1 cellular context compared by ENCODE assay signal in the genomic region with DNA sequence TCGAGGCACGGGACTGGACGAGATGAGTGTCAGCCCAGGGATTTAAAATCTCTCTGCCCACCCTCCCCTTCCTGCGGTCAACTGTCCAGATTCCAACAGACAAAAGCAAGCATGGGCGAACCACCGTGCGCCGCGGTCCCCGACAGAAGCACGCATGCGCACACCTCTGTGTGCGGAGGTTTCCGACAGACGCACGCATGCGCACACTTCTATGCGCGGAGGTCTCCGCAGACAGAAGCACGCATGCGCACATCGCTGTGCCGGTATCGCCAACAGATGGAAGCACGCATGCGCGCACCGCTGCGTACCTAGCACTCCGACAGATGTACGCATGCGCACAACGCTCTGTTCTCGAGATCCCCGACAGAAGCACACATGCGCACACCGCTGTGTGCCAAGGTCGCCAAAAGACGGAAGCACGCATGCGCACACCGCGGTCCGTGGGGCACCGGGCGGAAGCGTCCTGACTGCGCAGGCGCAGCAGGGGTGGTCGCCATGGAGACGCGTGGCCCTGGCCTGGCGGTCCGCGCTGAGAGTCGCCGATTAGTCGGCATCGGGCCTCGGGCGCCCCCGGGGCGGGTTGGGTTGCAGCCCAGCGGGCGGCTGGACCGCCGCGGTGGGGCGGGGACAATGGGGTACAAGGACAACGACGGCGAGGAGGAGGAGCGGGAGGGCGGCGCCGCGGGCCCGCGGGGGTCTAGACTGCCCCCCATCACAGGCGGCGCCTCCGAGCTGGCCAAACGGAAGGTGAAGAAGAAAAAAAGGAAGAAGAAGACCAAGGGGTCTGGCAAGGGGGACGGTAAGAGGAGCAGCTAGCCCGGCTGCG.
A peak's percentile ranks its signal among the peaks of the same experiment; 100 is the strongest.
TF ChIP-seq lines count a peak whose summit lies in the region.

No MANE protein-coding gene starts in this region.

TF ChIP-seq in HepG2, 621 proteins besides CTCF, POLR2A, EP300 and RAD21 (continued from another document and continues in another):
- TF ChIP-seq, protein P1, sequence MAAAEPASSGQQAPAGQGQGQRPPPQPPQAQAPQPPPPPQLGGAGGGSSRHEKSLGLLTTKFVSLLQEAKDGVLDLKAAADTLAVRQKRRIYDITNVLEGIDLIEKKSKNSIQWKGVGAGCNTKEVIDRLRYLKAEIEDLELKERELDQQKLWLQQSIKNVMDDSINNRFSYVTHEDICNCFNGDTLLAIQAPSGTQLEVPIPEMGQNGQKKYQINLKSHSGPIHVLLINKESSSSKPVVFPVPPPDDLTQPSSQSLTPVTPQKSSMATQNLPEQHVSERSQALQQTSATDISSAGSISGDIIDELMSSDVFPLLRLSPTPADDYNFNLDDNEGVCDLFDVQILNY (CRISPR knock-in tag; conservative IDR thresholded peaks at IDR 0.05), result no peak
- TF ChIP-seq, protein P2, sequence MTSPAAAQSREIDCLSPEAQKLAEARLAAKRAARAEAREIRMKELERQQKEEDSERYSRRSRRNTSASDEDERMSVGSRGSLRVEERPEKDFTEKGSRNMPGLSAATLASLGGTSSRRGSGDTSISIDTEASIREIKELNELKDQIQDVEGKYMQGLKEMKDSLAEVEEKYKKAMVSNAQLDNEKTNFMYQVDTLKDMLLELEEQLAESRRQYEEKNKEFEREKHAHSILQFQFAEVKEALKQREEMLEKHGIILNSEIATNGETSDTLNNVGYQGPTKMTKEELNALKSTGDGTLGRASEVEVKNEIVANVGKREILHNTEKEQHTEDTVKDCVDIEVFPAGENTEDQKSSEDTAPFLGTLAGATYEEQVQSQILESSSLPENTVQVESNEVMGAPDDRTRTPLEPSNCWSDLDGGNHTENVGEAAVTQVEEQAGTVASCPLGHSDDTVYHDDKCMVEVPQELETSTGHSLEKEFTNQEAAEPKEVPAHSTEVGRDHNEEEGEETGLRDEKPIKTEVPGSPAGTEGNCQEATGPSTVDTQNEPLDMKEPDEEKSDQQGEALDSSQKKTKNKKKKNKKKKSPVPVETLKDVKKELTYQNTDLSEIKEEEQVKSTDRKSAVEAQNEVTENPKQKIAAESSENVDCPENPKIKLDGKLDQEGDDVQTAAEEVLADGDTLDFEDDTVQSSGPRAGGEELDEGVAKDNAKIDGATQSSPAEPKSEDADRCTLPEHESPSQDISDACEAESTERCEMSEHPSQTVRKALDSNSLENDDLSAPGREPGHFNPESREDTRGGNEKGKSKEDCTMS (CRISPR knock-in tag; conservative IDR thresholded peaks at IDR 0.05), result no peak
- TF ChIP-seq ZNF512B (CRISPR knock-in tag; IDR thresholded peaks at IDR 0.05; ENCODE audit: borderline replicate concordance) (no peak), CBX2 (IDR thresholded peaks at IDR 0.05; ENCODE audit: low read depth, low read length) (no peak), CBX2 (CRISPR knock-in tag; IDR thresholded peaks at IDR 0.05; ENCODE audit: low read depth) (no peak), ZFP82 (CRISPR knock-in tag; IDR thresholded peaks at IDR 0.05; ENCODE audit: borderline replicate concordance) (no peak), HDAC2 (CRISPR knock-in tag; IDR thresholded peaks at IDR 0.05) (no peak; the same call in 1 of the 2 replicates), SATB2 (CRISPR knock-in tag; IDR thresholded peaks at IDR 0.05) (no peak), ZNF432 (CRISPR knock-in tag; IDR thresholded peaks at IDR 0.05; ENCODE audit: borderline replicate concordance) (no peak), NCOA5 (CRISPR knock-in tag; IDR thresholded peaks at IDR 0.05) (no peak), SMYD3 (CRISPR knock-in tag; IDR thresholded peaks at IDR 0.05) (no peak), MAX (IDR thresholded peaks at IDR 0.05) (peak; percentile 79), HMG20A (CRISPR knock-in tag; IDR thresholded peaks at IDR 0.05; ENCODE audit: borderline replicate concordance) (no peak), ZNF737 (CRISPR knock-in tag; IDR thresholded peaks at IDR 0.05; ENCODE audit: borderline replicate concordance) (no peak), ZKSCAN5 (CRISPR knock-in tag; IDR thresholded peaks at IDR 0.05) (no peak), POLR2AphosphoS5 (IDR thresholded peaks at IDR 0.05; ENCODE audit: low read depth, low read length) (peak; percentile 68), HNRNPLL (IDR thresholded peaks at IDR 0.05; ENCODE audit: low read depth, low read length, poor library complexity, severe bottlenecking) (peak; percentile 70), CBX1 (IDR thresholded peaks at IDR 0.05; ENCODE audit: low read depth) (no peak), ZNF619 (CRISPR knock-in tag; IDR thresholded peaks at IDR 0.05) (0 out of 2 replicates have a peak, but pooled peaks have one; percentile 58), ZNF782 (CRISPR knock-in tag; IDR thresholded peaks at IDR 0.05; ENCODE audit: borderline replicate concordance) (0 out of 2 replicates have a peak, but pooled peaks have one; percentile 30), ZNF800 (CRISPR knock-in tag; IDR thresholded peaks at IDR 0.05) (no peak), AKAP8 (CRISPR knock-in tag; IDR thresholded peaks at IDR 0.05) (no peak), HOXD1 (CRISPR knock-in tag; IDR thresholded peaks at IDR 0.05) (peak; percentile 16; the same call in 1 of the 2 replicates), ZNF883 (CRISPR knock-in tag; IDR thresholded peaks at IDR 0.05; ENCODE audit: not compliant biosample characterization) (peak; percentile 40), PITX1 (CRISPR knock-in tag; IDR thresholded peaks at IDR 0.05) (peak; percentile 14; the same call in 1 of the 2 replicates), IKZF4 (CRISPR knock-in tag; IDR thresholded peaks at IDR 0.05; ENCODE audit: borderline replicate concordance, low read depth, not compliant biosample characterization) (peak; percentile 46), ZNF879 (CRISPR knock-in tag; IDR thresholded peaks at IDR 0.05) (no peak), FOSL1 (CRISPR knock-in tag; IDR thresholded peaks at IDR 0.05; ENCODE audit: borderline replicate concordance) (no peak), HNF4G (IDR thresholded peaks at IDR 0.05; ENCODE audit: borderline replicate concordance, low read depth, low read length) (no peak; the same call in 1 of the 2 replicates), HNF4G (CRISPR knock-in tag; IDR thresholded peaks at IDR 0.05; ENCODE audit: borderline replicate concordance, low read depth) (no peak), ZC3H13 (CRISPR knock-in tag; IDR thresholded peaks at IDR 0.05) (no peak), PPARG (CRISPR knock-in tag; conservative IDR thresholded peaks at IDR 0.05) (no peak), HNRNPK (IDR thresholded peaks at IDR 0.05; ENCODE audit: low read depth, low read length, poor library complexity, severe bottlenecking) (peak; percentile 71), FOXK2 (IDR thresholded peaks at IDR 0.05) (no peak), SAFB2 (CRISPR knock-in tag; IDR thresholded peaks at IDR 0.05; ENCODE audit: borderline replicate concordance, low read depth) (no peak), ZFP36L2 (CRISPR knock-in tag; IDR thresholded peaks at IDR 0.05) (no peak), SKI (IDR thresholded peaks at IDR 0.05; ENCODE audit: partially characterized antibody) (no peak), PRDM4 (CRISPR knock-in tag; IDR thresholded peaks at IDR 0.05; ENCODE audit: borderline replicate concordance) (no peak), ZBED4 (CRISPR knock-in tag; IDR thresholded peaks at IDR 0.05; ENCODE audit: borderline replicate concordance) (no peak)
- TF ChIP-seq, protein P3, sequence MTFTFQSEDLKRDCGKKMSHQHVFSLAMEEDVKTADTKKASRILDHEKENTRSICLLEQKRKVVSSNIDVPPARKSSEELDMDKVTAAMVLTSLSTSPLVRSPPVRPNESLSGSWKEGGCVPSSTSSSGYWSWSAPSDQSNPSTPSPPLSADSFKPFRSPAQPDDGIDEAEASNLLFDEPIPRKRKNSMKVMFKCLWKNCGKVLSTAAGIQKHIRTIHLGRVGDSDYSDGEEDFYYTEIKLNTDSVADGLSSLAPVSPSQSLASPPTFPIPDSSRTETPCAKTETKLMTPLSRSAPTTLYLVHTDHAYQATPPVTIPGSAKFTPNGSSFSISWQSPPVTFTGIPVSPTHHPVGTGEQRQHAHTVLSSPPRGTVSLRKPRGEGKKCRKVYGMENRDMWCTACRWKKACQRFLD (CRISPR knock-in tag; IDR thresholded peaks at IDR 0.05; ENCODE audit: borderline replicate concordance), result no peak
- TF ChIP-seq, protein P4, sequence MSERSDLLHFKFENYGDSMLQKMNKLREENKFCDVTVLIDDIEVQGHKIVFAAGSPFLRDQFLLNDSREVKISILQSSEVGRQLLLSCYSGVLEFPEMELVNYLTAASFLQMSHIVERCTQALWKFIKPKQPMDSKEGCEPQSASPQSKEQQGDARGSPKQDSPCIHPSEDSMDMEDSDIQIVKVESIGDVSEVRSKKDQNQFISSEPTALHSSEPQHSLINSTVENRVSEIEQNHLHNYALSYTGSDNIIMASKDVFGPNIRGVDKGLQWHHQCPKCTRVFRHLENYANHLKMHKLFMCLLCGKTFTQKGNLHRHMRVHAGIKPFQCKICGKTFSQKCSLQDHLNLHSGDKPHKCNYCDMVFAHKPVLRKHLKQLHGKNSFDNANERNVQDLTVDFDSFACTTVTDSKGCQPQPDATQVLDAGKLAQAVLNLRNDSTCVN (CRISPR knock-in tag; IDR thresholded peaks at IDR 0.05; ENCODE audit: borderline replicate concordance), result no peak
